8 cellular contexts compared by ENCODE assay signal in the genomic region with DNA sequence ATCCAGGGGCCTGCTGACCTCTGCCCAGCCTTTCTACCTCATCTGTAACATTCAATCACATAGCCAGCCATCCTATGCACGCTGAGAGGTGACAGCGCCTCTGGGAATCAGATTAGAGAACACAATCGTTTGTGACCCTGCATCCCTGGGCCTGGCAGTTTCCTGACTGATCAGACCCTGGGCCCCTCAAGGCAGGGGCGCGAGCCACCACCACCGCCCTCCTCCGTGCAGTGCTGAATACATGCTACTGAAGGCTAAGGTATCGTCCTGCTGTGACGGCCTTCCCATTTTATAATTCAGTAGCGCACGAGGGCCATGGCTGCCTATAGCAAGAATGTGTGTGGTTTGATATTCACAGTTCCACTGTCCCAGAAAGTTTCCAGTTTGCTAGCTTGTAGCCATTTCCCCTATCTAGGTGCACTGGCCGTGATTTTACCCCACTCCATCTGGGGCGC.
DNase-seq lines count a peak whose midpoint lies in the region; ATAC-seq and TF ChIP-seq lines count a peak whose summit lies in the region.

No MANE protein-coding gene starts in this region.

- peaks cover 19% of the 10 kb centered on the region; the same call in 1 of the 2 replicates for H3K36me3 ChIP-seq in SK-N-MC (ENCODE audit: insufficient read depth, low read length)

- peak overlapping the region; percentile 64 for H3K9ac ChIP-seq in SK-N-MC (ENCODE audit: insufficient read length)

- H3K9me3 ChIP-seq in SK-N-MC (ENCODE audit: low read depth, low read length), result no peaks in the 10 kb centered on the region

- ATAC-seq in HG02885 (IDR thresholded peaks at IDR 0.05; ENCODE audit: poor library complexity, unreplicated experiment), result no peak
- ATAC-seq in HG03097 (IDR thresholded peaks at IDR 0.05; ENCODE audit: low FRiP score, unreplicated experiment), result no peak

- H3K4me3 ChIP-seq in SK-N-MC (peak overlapping the region; percentile 92), fibroblast of pulmonary artery (replicated peaks; ENCODE audit: low read depth, low read length) (peak overlapping the region; percentile 66)

- no peak overlapping the region for H3K27ac ChIP-seq in SK-N-MC

- no peak for TF ChIP-seq CTCF in fibroblast of pulmonary artery (IDR thresholded peaks at IDR 0.05; ENCODE audit: low read length, missing control alignments)

- DNase-seq in NCI-H2227 (lab: John Stamatoyannopoulos, UW; ENCODE audit: unreplicated experiment) (peak; percentile 29), NCI-H2227 treated with DMSO at 0.1 percent for 48 hours (lab: John Stamatoyannopoulos, UW) (no peak), SK-N-MC (ENCODE audit: low read depth, low spot score) (no peak), fibroblast of pulmonary artery (ENCODE audit: low read depth) (no peak), pons (ENCODE audit: low spot score) (peak; percentile 43), NCI-H187 (lab: John Stamatoyannopoulos, UW) (no peak)

Comparison
In these comparisons a context has a peak if more than half of its experiments do, and no peak if none do; other contexts are left out.
1. DNase-seq: peak in NCI-H2227 (single experiment) and pons (single experiment); none in NCI-H2227 treated with DMSO at 0.1 percent for 48 hours (single experiment), SK-N-MC (single experiment), fibroblast of pulmonary artery (single experiment) and NCI-H187 (0 of 2).